Comparison of ENCODE assay signal across 13 cellular contexts in genomic region chr3:65425880-65426279, GRCh38.
DNase-seq lines count a peak whose midpoint lies in the region; ATAC-seq and TF ChIP-seq lines count a peak whose summit lies in the region.
"Had no signal": no experiment of that assay in that cellular context is flagged by ENCODE, and none has a peak within 500 bp of the region (broad histone marks: within the 10 kb centered on the region; RNA-seq: fewer than 3 reads in every experiment).

No MANE protein-coding gene starts in this region.

- H3K36me3 Mint-ChIP-seq in progenitor cell of endocrine pancreas (ENCODE audit: insufficient read depth), result peaks cover 33% of the 10 kb centered on the region

- H3K27me3 Mint-ChIP-seq in progenitor cell of endocrine pancreas, result no peaks in the 10 kb centered on the region
- H3K27me3 Mint-ChIP-seq: B cell had no signal

- no peak overlapping the region for H3K4me3 Mint-ChIP-seq in progenitor cell of endocrine pancreas (ENCODE audit: low read depth)
- H3K4me3 Mint-ChIP-seq: B cell had no signal

- no peak overlapping the region for H3K27ac Mint-ChIP-seq in progenitor cell of endocrine pancreas
- H3K27ac Mint-ChIP-seq: B cell had no signal

- in situ Hi-C loops in Panc1 (cut with HindIII; ENCODE audit: low pct_unique_long_range_greater_than_20kb, low sequenced_read_pairs), result no loop called here

- CTCF ChIA-PET in Panc1 (lab: Charles Lee), result no interaction called here

- H3K27ac ChIP-seq in Panc1 (ENCODE audit: low read length), result no peak overlapping the region

- H3K4me3 ChIP-seq in Panc1 (ENCODE audit: low read depth in 2 of 2, low read length in 2 of 2), result no peak overlapping the region
- H3K4me3 ChIP-seq in fibroblast of mammary gland (ENCODE audit: control insufficient read depth, low read depth, low read length), result no peak overlapping the region

- intact Hi-C loops in Panc1 (cut with micrococcal nuclease; ENCODE audit: unreplicated experiment), result no loop called here

- H3K27me3 ChIP-seq in Panc1 (ENCODE audit: control insufficient read depth, insufficient read depth, low read length), result no peaks in the 10 kb centered on the region

- no TSS peak for BruUV-seq in Panc1 (replicated peaks; lab: Mats Ljungman, UMichigan)

- H3K4me1 Mint-ChIP-seq in progenitor cell of endocrine pancreas (ENCODE audit: low read depth), result no peaks in the 10 kb centered on the region
- H3K4me1 Mint-ChIP-seq: B cell had no signal

- POLR2A ChIA-PET in Panc1 (lab: Charles Lee), result no interaction called here

- no peaks in the 10 kb centered on the region for H3K9me3 ChIP-seq in Panc1 (ENCODE audit: control insufficient read depth, insufficient read depth, low read depth, low read length)

- H3K36me3 ChIP-seq in Panc1 (ENCODE audit: control insufficient read depth, insufficient read depth, low read length), result no peaks in the 10 kb centered on the region

- H3K9me3 Mint-ChIP-seq in progenitor cell of endocrine pancreas (ENCODE audit: low read depth), result no peaks in the 10 kb centered on the region

- peak; percentile 31; the same call in 1 of the 2 replicates for TF ChIP-seq CTCF in Panc1 (IDR thresholded peaks at IDR 0.05)
- TF ChIP-seq CTCF in fibroblast of mammary gland (conservative IDR thresholded peaks at IDR 0.05; ENCODE audit: control insufficient read depth, insufficient read depth, low read depth, low read length), result peak; percentile 54
- TF ChIP-seq CTCF in progenitor cell of endocrine pancreas (IDR thresholded peaks at IDR 0.05; ENCODE audit: unreplicated experiment), result peak; percentile 50

- peak; percentile 2 for DNase-seq in NCI-H2171 treated with DMSO at 0.1 percent for 48 hours (lab: John Stamatoyannopoulos, UW)
- no peak for DNase-seq in NCI-H2171 (lab: John Stamatoyannopoulos, UW)
- no peak for DNase-seq in Panc1 (ENCODE audit: low read depth, low spot score)
- peak; percentile 36 for DNase-seq in fibroblast of mammary gland (ENCODE audit: low read depth)
- DNase-seq in progenitor cell of endocrine pancreas (ENCODE audit: low spot score, unreplicated experiment), result no peak
- DNase-seq: activated effector memory CD4-positive, alpha-beta T cell treated with anti-CD3 and anti-CD28 coated beads, Interleukin-2, amount 50 U/mL, for 16 hours; hypothalamus; MM.1S; stimulated activated naive CD8-positive, alpha-beta T cell treated with anti-CD3 and anti-CD28 coated beads, Interleukin-15, Interleukin-2, amounts not matched to agents 100 U/mL and 50 U/mL, for 24 hours had no signal

- H3K4me1 ChIP-seq in Panc1 (ENCODE audit: control insufficient read depth, insufficient read depth, low read length), result no peaks in the 10 kb centered on the region

- ATAC-seq in Panc1 (no peak), HG02870 (IDR thresholded peaks at IDR 0.05; ENCODE audit: unreplicated experiment) (no peak), GM21381 (IDR thresholded peaks at IDR 0.05; ENCODE audit: unreplicated experiment) (no peak), HG03469 (IDR thresholded peaks at IDR 0.05; ENCODE audit: unreplicated experiment) (no peak)
- ATAC-seq: stimulated activated naive CD8-positive, alpha-beta T cell treated with anti-CD3 and anti-CD28 coated beads, Interleukin-15, Interleukin-2, amounts not matched to agents 100 U/mL and 50 U/mL, for 24 hours had no signal

Comparison
In these comparisons a context has a peak if more than half of its experiments do, and no peak if none do; other contexts are left out.
1. DNase-seq: peak in NCI-H2171 treated with DMSO at 0.1 percent for 48 hours (single experiment) and fibroblast of mammary gland (single experiment); none in NCI-H2171 (single experiment), Panc1 (single experiment) and progenitor cell of endocrine pancreas (single experiment).
2. Peak in every context shown above with its lines, with median percentiles within 50 percentile points of each other: CTCF ChIP-seq.